ENCODE assay signal across 18 cellular contexts in the genomic region with DNA sequence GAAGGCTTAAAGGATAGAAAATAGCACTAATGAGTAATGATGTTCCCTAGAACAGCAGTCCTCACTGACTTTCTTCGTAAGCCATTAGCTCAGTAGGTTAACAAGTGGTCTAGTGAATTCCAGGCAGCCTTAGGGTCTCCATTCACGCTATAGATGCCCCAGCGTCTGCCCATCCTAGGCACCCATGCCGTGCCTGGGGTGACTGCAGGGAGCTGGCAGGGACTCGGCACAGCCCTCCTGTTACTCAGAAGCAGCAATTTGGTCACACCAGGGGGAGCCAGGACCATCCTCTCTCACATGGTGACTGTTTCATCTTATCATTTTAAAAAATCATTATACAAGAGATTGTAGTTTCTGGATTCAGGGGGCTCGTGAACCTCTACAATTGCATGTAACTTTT.
"Had no signal": no experiment of that assay in that cellular context is flagged by ENCODE, and none has a peak within 500 bp of the region (broad histone marks: within the 10 kb centered on the region; RNA-seq: fewer than 3 reads in every experiment).

No MANE protein-coding gene starts in this region.

- H3K9me3 ChIP-seq: thoracic aorta, upper lobe of left lung had no signal

- H3K4me3 ChIP-seq: lung, thoracic aorta, upper lobe of left lung had no signal

- H3K4me1 Mint-ChIP-seq: activated CD4-positive, alpha-beta memory T cell treated with anti-CD3 and anti-CD28 coated beads, Interleukin-2, amount 10 ng/mL, durations not matched to agents 7 days and 5 days; activated CD8-positive, alpha-beta memory T cell treated with anti-CD3 and anti-CD28 coated beads, Interleukin-2, amount 10 ng/mL, durations not matched to agents 7 days and 5 days; activated naive CD8-positive, alpha-beta T cell treated with anti-CD3 and anti-CD28 coated beads, Interleukin-2, amount 10 ng/mL, durations not matched to agents 7 days and 5 days; activated T-helper 17 cell treated with anti-CD3 and anti-CD28 coated beads, Interleukin-2, amount 50 U/mL, for 72 hours; mesothelial cell of epicardium; WTC11 had no signal

- DNase-seq: activated CD4-positive, alpha-beta memory T cell treated with anti-CD3 and anti-CD28 coated beads, Interleukin-2, amount 10 ng/mL, durations not matched to agents 7 days and 5 days; activated CD4-positive, alpha-beta T cell treated with anti-CD3 and anti-CD28 coated beads for 48 hours; activated CD8-positive, alpha-beta memory T cell treated with anti-CD3 and anti-CD28 coated beads, Interleukin-2, amount 10 ng/mL, durations not matched to agents 7 days and 5 days; activated naive CD4-positive, alpha-beta T cell; activated naive CD8-positive, alpha-beta T cell treated with anti-CD3 and anti-CD28 coated beads, Interleukin-2, amount 10 ng/mL, durations not matched to agents 7 days and 5 days; activated T-cell treated with anti-CD3 and anti-CD28 coated beads, Interleukin-2, amount 50 U/mL, for 1 hour; amygdala; foreskin melanocyte; glutamatergic neuron; hypothalamus; stimulated activated naive B cell treated with anti-CD40 and anti-IgM and Interleukin-4, amounts not matched to agents 10 μg/mL and 1 μg/mL and 100 μg/mL, for 72 hours; upper lobe of left lung had no signal

- H3K4me3 Mint-ChIP-seq: activated CD4-positive, alpha-beta memory T cell treated with anti-CD3 and anti-CD28 coated beads, Interleukin-2, amount 10 ng/mL, durations not matched to agents 7 days and 5 days; activated CD8-positive, alpha-beta memory T cell treated with anti-CD3 and anti-CD28 coated beads, Interleukin-2, amount 10 ng/mL, durations not matched to agents 7 days and 5 days; activated naive CD8-positive, alpha-beta T cell treated with anti-CD3 and anti-CD28 coated beads, Interleukin-2, amount 10 ng/mL, durations not matched to agents 7 days and 5 days; activated T-helper 17 cell treated with anti-CD3 and anti-CD28 coated beads, Interleukin-2, amount 50 U/mL, for 72 hours; mesothelial cell of epicardium; natural killer cell treated with Interleukin-12 subunit alpha and Interleukin-12 subunit beta and Interleukin-15 and Interleukin-18, amount 100 ng/mL, for 72 hours; stimulated activated naive B cell treated with anti-CD40 and anti-IgM and Interleukin-4, amounts not matched to agents 10 μg/mL and 1 μg/mL and 100 μg/mL, for 72 hours; WTC11 had no signal

- H3K4me1 ChIP-seq: upper lobe of left lung had no signal

- H3K9me3 Mint-ChIP-seq: activated CD4-positive, alpha-beta memory T cell treated with anti-CD3 and anti-CD28 coated beads, Interleukin-2, amount 10 ng/mL, durations not matched to agents 7 days and 5 days; activated naive CD8-positive, alpha-beta T cell treated with anti-CD3 and anti-CD28 coated beads, Interleukin-2, amount 10 ng/mL, durations not matched to agents 7 days and 5 days; activated T-helper 17 cell treated with anti-CD3 and anti-CD28 coated beads, Interleukin-2, amount 50 U/mL, for 72 hours; natural killer cell treated with Interleukin-12 subunit alpha and Interleukin-12 subunit beta and Interleukin-15 and Interleukin-18, amount 100 ng/mL, for 72 hours; stimulated activated naive B cell treated with anti-CD40 and anti-IgM and Interleukin-4, amounts not matched to agents 10 μg/mL and 1 μg/mL and 100 μg/mL, for 72 hours had no signal

- H3K27ac Mint-ChIP-seq: activated CD4-positive, alpha-beta memory T cell treated with anti-CD3 and anti-CD28 coated beads, Interleukin-2, amount 10 ng/mL, durations not matched to agents 7 days and 5 days; activated CD8-positive, alpha-beta memory T cell treated with anti-CD3 and anti-CD28 coated beads, Interleukin-2, amount 10 ng/mL, durations not matched to agents 7 days and 5 days; activated naive CD8-positive, alpha-beta T cell treated with anti-CD3 and anti-CD28 coated beads, Interleukin-2, amount 10 ng/mL, durations not matched to agents 7 days and 5 days; activated T-helper 17 cell treated with anti-CD3 and anti-CD28 coated beads, Interleukin-2, amount 50 U/mL, for 72 hours; natural killer cell treated with Interleukin-12 subunit alpha and Interleukin-12 subunit beta and Interleukin-15 and Interleukin-18, amount 100 ng/mL, for 72 hours; stimulated activated naive B cell treated with anti-CD40 and anti-IgM and Interleukin-4, amounts not matched to agents 10 μg/mL and 1 μg/mL and 100 μg/mL, for 72 hours; WTC11 had no signal

- H3K27me3 Mint-ChIP-seq: activated CD4-positive, alpha-beta memory T cell treated with anti-CD3 and anti-CD28 coated beads, Interleukin-2, amount 10 ng/mL, durations not matched to agents 7 days and 5 days; activated CD8-positive, alpha-beta memory T cell treated with anti-CD3 and anti-CD28 coated beads, Interleukin-2, amount 10 ng/mL, durations not matched to agents 7 days and 5 days; activated naive CD8-positive, alpha-beta T cell treated with anti-CD3 and anti-CD28 coated beads, Interleukin-2, amount 10 ng/mL, durations not matched to agents 7 days and 5 days; activated T-helper 17 cell treated with anti-CD3 and anti-CD28 coated beads, Interleukin-2, amount 50 U/mL, for 72 hours; natural killer cell treated with Interleukin-12 subunit alpha and Interleukin-12 subunit beta and Interleukin-15 and Interleukin-18, amount 100 ng/mL, for 72 hours; stimulated activated naive B cell treated with anti-CD40 and anti-IgM and Interleukin-4, amounts not matched to agents 10 μg/mL and 1 μg/mL and 100 μg/mL, for 72 hours had no signal

- ATAC-seq: activated CD8-positive, alpha-beta memory T cell treated with anti-CD3 and anti-CD28 coated beads, Interleukin-2, amount 10 ng/mL, durations not matched to agents 7 days and 5 days; activated T-helper 17 cell treated with anti-CD3 and anti-CD28 coated beads, Interleukin-2, amount 50 U/mL, for 72 hours; natural killer cell treated with Interleukin-12 subunit alpha and Interleukin-12 subunit beta and Interleukin-15 and Interleukin-18, amount 100 ng/mL, for 72 hours; stimulated activated naive B cell treated with anti-CD40 and anti-IgM and Interleukin-4, amounts not matched to agents 10 μg/mL and 1 μg/mL and 100 μg/mL, for 72 hours; WTC11 had no signal

- H3K27ac ChIP-seq: thoracic aorta, upper lobe of left lung had no signal
